1 cellular context compared by ENCODE assay signal in the genomic region with DNA sequence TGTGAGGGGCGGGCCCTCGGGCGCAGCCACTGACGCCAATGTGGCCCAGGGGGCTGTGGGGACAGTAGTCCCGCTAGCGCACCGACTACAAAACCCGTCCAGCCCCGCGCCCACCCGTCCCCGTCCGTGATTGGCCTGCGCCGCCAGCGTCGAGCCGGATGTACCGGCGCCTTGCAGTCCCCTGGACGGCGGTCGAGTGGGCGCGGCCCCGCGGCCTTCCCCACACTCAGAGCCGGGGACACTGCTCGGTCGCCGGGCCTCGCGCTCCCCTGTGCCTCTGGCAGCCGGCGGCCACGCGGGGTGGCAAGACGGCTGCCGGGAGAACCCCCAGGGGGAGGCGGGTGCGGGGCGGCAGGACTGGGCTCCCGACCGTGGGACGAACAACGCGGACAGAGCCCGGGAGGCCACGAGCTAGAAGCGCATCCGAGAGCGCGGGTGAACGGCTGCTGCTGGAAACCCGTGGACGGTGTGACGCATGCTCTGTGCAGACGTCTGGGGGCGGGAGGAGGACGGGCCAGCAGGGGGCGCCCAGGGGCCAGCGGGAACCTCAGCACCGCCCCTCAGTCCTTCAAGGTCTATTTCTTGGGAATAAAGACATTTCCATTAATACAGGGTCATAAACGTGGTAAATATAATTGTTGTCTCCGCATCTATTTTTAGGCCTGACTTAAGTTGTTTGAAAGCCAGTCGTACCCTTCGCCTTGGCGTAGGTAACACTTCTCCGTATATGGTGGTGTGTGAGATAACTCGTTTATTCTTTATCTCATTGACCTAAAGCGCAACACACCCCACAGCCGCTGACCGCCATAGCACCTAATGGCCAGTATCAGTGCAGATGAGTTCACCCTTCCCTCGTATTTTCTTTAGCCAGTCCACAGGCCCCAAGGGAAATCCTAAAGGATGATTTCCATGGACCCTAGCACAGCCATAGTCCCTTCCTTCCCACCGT.
TF ChIP-seq lines count a peak whose summit lies in the region.

No MANE protein-coding gene starts in this region.

TF ChIP-seq in K562, 482 proteins besides CTCF, POLR2A, EP300 and RAD21 (continued from another document and continues in another):
- peak; percentile 97; the same call in 1 of the 2 replicates for TF ChIP-seq RBM14 (IDR thresholded peaks at IDR 0.05; ENCODE audit: borderline replicate concordance, insufficient read depth, low read depth, low read length)
- TF ChIP-seq ZNF146 (CRISPR knock-in tag; IDR thresholded peaks at IDR 0.05; ENCODE audit: unreplicated experiment), result no peak
- 0 out of 2 replicates have a peak, but pooled peaks have one; percentile 7 for TF ChIP-seq RFX5 (IDR thresholded peaks at IDR 0.05; ENCODE audit: low read depth, low read length)
- TF ChIP-seq, protein P1, sequence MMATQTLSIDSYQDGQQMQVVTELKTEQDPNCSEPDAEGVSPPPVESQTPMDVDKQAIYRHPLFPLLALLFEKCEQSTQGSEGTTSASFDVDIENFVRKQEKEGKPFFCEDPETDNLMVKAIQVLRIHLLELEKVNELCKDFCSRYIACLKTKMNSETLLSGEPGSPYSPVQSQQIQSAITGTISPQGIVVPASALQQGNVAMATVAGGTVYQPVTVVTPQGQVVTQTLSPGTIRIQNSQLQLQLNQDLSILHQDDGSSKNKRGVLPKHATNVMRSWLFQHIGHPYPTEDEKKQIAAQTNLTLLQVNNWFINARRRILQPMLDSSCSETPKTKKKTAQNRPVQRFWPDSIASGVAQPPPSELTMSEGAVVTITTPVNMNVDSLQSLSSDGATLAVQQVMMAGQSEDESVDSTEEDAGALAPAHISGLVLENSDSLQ (IDR thresholded peaks at IDR 0.05), result peak; percentile 73
- no peak for TF ChIP-seq CBX1 (IDR thresholded peaks at IDR 0.05; ENCODE audit: low read depth)
- TF ChIP-seq HDAC8 (tag; IDR thresholded peaks at IDR 0.05), result peak; percentile 72; the same call in 1 of the 2 replicates
- no peak for TF ChIP-seq NCOA1 (IDR thresholded peaks at IDR 0.05; ENCODE audit: low read depth)
- peak; percentile 80 for TF ChIP-seq HNRNPLL (IDR thresholded peaks at IDR 0.05; ENCODE audit: low read depth, low read length, poor library complexity, severe bottlenecking)
- TF ChIP-seq TFAM (CRISPR knock-in tag; conservative IDR thresholded peaks at IDR 0.05), result no peak
- no peak for TF ChIP-seq RBM25 (IDR thresholded peaks at IDR 0.05; ENCODE audit: low read depth, low read length, severe bottlenecking)
- peak; percentile 53 for TF ChIP-seq C11orf30 (IDR thresholded peaks at IDR 0.05; ENCODE audit: low read depth)
- no peak for TF ChIP-seq JUNB (CRISPR knock-in tag; conservative IDR thresholded peaks at IDR 0.05)
- TF ChIP-seq SREBF2 (CRISPR knock-in tag; IDR thresholded peaks at IDR 0.05), result no peak
- TF ChIP-seq ADNP (tag; IDR thresholded peaks at IDR 0.05), result no peak
- TF ChIP-seq ZNF23 (CRISPR knock-in tag; IDR thresholded peaks at IDR 0.05), result no peak
- no peak for TF ChIP-seq ZNF140 (CRISPR knock-in tag; IDR thresholded peaks at IDR 0.05)
- TF ChIP-seq SRSF1 (IDR thresholded peaks at IDR 0.05; ENCODE audit: low read depth, low read length), result no peak
- TF ChIP-seq, protein P2, sequence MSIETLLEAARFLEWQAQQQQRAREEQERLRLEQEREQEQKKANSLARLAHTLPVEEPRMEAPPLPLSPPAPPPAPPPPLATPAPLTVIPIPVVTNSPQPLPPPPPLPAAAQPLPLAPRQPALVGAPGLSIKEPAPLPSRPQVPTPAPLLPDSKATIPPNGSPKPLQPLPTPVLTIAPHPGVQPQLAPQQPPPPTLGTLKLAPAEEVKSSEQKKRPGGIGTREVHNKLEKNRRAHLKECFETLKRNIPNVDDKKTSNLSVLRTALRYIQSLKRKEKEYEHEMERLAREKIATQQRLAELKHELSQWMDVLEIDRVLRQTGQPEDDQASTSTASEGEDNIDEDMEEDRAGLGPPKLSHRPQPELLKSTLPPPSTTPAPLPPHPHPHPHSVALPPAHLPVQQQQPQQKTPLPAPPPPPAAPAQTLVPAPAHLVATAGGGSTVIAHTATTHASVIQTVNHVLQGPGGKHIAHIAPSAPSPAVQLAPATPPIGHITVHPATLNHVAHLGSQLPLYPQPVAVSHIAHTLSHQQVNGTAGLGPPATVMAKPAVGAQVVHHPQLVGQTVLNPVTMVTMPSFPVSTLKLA (conservative IDR thresholded peaks at IDR 0.05), result peak; percentile 79 to 90
- peak; percentile 98 for TF ChIP-seq HCFC1 (IDR thresholded peaks at IDR 0.05; ENCODE audit: low read depth, low read length)
- TF ChIP-seq, protein P3, sequence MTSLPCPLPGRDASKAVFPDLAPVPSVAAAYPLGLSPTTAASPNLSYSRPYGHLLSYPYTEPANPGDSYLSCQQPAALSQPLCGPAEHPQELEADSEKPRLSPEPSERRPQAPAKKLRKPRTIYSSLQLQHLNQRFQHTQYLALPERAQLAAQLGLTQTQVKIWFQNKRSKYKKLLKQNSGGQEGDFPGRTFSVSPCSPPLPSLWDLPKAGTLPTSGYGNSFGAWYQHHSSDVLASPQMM (CRISPR knock-in tag; IDR thresholded peaks at IDR 0.05), result no peak
- TF ChIP-seq SNRNP70 (optimal IDR thresholded peaks at IDR 0.05; ENCODE audit: low read depth, low read length), result no peak
- peak; percentile 48 for TF ChIP-seq JUND (IDR thresholded peaks at IDR 0.05; ENCODE audit: borderline replicate concordance, low read depth, low read length)
- no peak; the same call in 1 of the 3 replicates for TF ChIP-seq JUND (tag; IDR thresholded peaks at IDR 0.05; ENCODE audit: borderline replicate concordance, low read depth, low read length)
- TF ChIP-seq, protein P4, sequence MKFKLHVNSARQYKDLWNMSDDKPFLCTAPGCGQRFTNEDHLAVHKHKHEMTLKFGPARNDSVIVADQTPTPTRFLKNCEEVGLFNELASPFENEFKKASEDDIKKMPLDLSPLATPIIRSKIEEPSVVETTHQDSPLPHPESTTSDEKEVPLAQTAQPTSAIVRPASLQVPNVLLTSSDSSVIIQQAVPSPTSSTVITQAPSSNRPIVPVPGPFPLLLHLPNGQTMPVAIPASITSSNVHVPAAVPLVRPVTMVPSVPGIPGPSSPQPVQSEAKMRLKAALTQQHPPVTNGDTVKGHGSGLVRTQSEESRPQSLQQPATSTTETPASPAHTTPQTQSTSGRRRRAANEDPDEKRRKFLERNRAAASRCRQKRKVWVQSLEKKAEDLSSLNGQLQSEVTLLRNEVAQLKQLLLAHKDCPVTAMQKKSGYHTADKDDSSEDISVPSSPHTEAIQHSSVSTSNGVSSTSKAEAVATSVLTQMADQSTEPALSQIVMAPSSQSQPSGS (CRISPR knock-in tag; IDR thresholded peaks at IDR 0.05), result no peak
- no peak for TF ChIP-seq HSF4 (CRISPR knock-in tag; IDR thresholded peaks at IDR 0.05; ENCODE audit: borderline replicate concordance)
- TF ChIP-seq SMARCB1 (IDR thresholded peaks at IDR 0.05; ENCODE audit: insufficient read length, low read depth), result no peak
- peak in 1 of 2 experiments; percentile 16; a peak in 1 of 4 replicates for TF ChIP-seq FOXK2 (conservative IDR thresholded peaks at IDR 0.05 in 1 of 2, IDR thresholded peaks at IDR 0.05 in 1 of 2; ENCODE audit: low read depth in 2 of 2)
- TF ChIP-seq TAF15 (IDR thresholded peaks at IDR 0.05; ENCODE audit: low read depth, low read length), result no peak
- TF ChIP-seq, protein P5, sequence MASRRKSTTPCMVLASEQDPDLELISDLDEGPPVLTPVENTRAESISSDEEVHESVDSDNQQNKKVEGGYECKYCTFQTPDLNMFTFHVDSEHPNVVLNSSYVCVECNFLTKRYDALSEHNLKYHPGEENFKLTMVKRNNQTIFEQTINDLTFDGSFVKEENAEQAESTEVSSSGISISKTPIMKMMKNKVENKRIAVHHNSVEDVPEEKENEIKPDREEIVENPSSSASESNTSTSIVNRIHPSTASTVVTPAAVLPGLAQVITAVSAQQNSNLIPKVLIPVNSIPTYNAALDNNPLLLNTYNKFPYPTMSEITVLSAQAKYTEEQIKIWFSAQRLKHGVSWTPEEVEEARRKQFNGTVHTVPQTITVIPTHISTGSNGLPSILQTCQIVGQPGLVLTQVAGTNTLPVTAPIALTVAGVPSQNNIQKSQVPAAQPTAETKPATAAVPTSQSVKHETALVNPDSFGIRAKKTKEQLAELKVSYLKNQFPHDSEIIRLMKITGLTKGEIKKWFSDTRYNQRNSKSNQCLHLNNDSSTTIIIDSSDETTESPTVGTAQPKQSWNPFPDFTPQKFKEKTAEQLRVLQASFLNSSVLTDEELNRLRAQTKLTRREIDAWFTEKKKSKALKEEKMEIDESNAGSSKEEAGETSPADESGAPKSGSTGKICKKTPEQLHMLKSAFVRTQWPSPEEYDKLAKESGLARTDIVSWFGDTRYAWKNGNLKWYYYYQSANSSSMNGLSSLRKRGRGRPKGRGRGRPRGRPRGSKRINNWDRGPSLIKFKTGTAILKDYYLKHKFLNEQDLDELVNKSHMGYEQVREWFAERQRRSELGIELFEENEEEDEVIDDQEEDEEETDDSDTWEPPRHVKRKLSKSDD (conservative IDR thresholded peaks at IDR 0.05; ENCODE audit: low read length), result no peak
- TF ChIP-seq MXI1 (IDR thresholded peaks at IDR 0.05; ENCODE audit: low read depth, low read length), result 0 out of 2 replicates have a peak, but pooled peaks have one; percentile 6
- peak; percentile 74 for TF ChIP-seq ATF1 (CRISPR knock-in tag; IDR thresholded peaks at IDR 0.05)
- TF ChIP-seq ATF1 (tag; IDR thresholded peaks at IDR 0.05), result peak; percentile 96
- TF ChIP-seq ZKSCAN3 (CRISPR knock-in tag; IDR thresholded peaks at IDR 0.05), result no peak
- TF ChIP-seq, protein P6, sequence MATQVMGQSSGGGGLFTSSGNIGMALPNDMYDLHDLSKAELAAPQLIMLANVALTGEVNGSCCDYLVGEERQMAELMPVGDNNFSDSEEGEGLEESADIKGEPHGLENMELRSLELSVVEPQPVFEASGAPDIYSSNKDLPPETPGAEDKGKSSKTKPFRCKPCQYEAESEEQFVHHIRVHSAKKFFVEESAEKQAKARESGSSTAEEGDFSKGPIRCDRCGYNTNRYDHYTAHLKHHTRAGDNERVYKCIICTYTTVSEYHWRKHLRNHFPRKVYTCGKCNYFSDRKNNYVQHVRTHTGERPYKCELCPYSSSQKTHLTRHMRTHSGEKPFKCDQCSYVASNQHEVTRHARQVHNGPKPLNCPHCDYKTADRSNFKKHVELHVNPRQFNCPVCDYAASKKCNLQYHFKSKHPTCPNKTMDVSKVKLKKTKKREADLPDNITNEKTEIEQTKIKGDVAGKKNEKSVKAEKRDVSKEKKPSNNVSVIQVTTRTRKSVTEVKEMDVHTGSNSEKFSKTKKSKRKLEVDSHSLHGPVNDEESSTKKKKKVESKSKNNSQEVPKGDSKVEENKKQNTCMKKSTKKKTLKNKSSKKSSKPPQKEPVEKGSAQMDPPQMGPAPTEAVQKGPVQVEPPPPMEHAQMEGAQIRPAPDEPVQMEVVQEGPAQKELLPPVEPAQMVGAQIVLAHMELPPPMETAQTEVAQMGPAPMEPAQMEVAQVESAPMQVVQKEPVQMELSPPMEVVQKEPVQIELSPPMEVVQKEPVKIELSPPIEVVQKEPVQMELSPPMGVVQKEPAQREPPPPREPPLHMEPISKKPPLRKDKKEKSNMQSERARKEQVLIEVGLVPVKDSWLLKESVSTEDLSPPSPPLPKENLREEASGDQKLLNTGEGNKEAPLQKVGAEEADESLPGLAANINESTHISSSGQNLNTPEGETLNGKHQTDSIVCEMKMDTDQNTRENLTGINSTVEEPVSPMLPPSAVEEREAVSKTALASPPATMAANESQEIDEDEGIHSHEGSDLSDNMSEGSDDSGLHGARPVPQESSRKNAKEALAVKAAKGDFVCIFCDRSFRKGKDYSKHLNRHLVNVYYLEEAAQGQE (CRISPR knock-in tag; IDR thresholded peaks at IDR 0.05; ENCODE audit: low read depth), result 0 out of 2 replicates have a peak, but pooled peaks have one; percentile 50
- TF ChIP-seq RB1 (IDR thresholded peaks at IDR 0.05; ENCODE audit: low read depth), result no peak; the same call in none of the 2 replicates
- TF ChIP-seq, protein P7, sequence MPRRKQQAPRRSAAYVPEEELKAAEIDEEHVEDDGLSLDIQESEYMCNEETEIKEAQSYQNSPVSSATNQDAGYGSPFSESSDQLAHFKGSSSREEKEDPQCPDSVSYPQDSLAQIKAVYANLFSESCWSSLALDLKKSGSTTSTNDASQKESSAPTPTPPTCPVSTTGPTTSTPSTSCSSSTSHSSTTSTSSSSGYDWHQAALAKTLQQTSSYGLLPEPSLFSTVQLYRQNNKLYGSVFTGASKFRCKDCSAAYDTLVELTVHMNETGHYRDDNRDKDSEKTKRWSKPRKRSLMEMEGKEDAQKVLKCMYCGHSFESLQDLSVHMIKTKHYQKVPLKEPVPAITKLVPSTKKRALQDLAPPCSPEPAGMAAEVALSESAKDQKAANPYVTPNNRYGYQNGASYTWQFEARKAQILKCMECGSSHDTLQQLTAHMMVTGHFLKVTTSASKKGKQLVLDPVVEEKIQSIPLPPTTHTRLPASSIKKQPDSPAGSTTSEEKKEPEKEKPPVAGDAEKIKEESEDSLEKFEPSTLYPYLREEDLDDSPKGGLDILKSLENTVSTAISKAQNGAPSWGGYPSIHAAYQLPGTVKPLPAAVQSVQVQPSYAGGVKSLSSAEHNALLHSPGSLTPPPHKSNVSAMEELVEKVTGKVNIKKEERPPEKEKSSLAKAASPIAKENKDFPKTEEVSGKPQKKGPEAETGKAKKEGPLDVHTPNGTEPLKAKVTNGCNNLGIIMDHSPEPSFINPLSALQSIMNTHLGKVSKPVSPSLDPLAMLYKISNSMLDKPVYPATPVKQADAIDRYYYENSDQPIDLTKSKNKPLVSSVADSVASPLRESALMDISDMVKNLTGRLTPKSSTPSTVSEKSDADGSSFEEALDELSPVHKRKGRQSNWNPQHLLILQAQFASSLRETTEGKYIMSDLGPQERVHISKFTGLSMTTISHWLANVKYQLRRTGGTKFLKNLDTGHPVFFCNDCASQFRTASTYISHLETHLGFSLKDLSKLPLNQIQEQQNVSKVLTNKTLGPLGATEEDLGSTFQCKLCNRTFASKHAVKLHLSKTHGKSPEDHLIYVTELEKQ (CRISPR knock-in tag; IDR thresholded peaks at IDR 0.05), result no peak
- no peak for TF ChIP-seq SMAD1 (IDR thresholded peaks at IDR 0.05; ENCODE audit: low read depth, low read length, partially characterized antibody)
- TF ChIP-seq, protein P8, sequence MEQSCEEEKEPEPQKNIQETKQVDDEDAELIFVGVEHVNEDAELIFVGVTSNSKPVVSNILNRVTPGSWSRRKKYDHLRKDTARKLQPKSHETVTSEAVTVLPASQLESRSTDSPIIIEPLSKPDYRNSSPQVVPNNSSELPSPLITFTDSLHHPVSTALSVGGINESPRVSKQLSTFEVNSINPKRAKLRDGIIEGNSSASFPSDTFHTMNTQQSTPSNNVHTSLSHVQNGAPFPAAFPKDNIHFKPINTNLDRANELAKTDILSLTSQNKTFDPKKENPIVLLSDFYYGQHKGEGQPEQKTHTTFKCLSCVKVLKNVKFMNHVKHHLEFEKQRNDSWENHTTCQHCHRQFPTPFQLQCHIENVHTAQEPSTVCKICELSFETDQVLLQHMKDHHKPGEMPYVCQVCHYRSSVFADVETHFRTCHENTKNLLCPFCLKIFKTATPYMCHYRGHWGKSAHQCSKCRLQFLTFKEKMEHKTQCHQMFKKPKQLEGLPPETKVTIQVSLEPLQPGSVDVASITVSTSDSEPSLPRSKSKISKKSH (CRISPR knock-in tag; IDR thresholded peaks at IDR 0.05), result no peak
- peak; percentile 59; the same call in 1 of the 2 replicates for TF ChIP-seq SMARCE1 (IDR thresholded peaks at IDR 0.05)
- no peak for TF ChIP-seq HLTF (IDR thresholded peaks at IDR 0.05)
- TF ChIP-seq CBX3 (IDR thresholded peaks at IDR 0.05; ENCODE audit: borderline replicate concordance in 1 of 2, low read length in 2 of 2), result no peak; a peak in 1 of 3 replicates
- no peak for TF ChIP-seq ESRRB (CRISPR knock-in tag; IDR thresholded peaks at IDR 0.05; ENCODE audit: borderline replicate concordance)
